24 cellular contexts compared by ENCODE assay signal in genomic region chr22:49233507-49234100, GRCh38.
"Had no signal": no experiment of that assay in that cellular context is flagged by ENCODE, and none has a peak within 500 bp of the region (broad histone marks: within the 10 kb centered on the region; RNA-seq: fewer than 3 reads in every experiment).

No MANE protein-coding gene starts in this region.

- DNase-seq: activated CD8-positive, alpha-beta memory T cell treated with anti-CD3 and anti-CD28 coated beads for 24 hours; activated effector memory CD4-positive, alpha-beta T cell treated with anti-CD3 and anti-CD28 coated beads, Interleukin-2, amount 50 U/mL, for 16 hours; activated T-cell treated with anti-CD3 and anti-CD28 coated beads, Interleukin-2, amount 50 U/mL, for 72 hours; aorta; central memory CD4-positive, alpha-beta T cell; esophagus squamous epithelium; gastrocnemius medialis; hippocampal formation; left ventricle myocardium superior; posterior cingulate gyrus; retina; stimulated activated CD4-positive, alpha-beta T cell treated with anti-CD3 and anti-CD28 coated beads, Interleukin-2, amount 100 ng/mL, for 48 hours; stimulated activated CD8-positive, alpha-beta memory T cell treated with anti-CD3 and anti-CD28 coated beads, Interleukin-4, amount 100 ng/mL, for 48 hours; stimulated activated naive B cell treated with anti-CD40 and anti-IgM and Interleukin-4, amounts not matched to agents 10 μg/mL and 1 μg/mL and 100 μg/mL, for 72 hours; SW 1271; T-helper 17 cell; upper lobe of right lung had no signal

- H3K4me1 ChIP-seq: esophagus squamous epithelium, gastrocnemius medialis, upper lobe of right lung had no signal

- H3K4me3 ChIP-seq: dorsolateral prefrontal cortex, esophagus squamous epithelium, gastrocnemius medialis, SK-N-MC, thoracic aorta, upper lobe of right lung had no signal

- H3K27ac Mint-ChIP-seq: activated naive CD4-positive, alpha-beta T cell treated with anti-CD3 and anti-CD28 coated beads, Interleukin-2, amount 50 U/mL, for 72 hours; activated T-cell treated with anti-CD3 and anti-CD28 coated beads, Interleukin-2, amount 50 U/mL, for 72 hours; nephron; stimulated activated naive B cell treated with anti-CD40 and anti-IgM and Interleukin-4, amounts not matched to agents 10 μg/mL and 1 μg/mL and 100 μg/mL, for 72 hours; T-helper 17 cell had no signal

- H3K36me3 ChIP-seq: esophagus squamous epithelium, gastrocnemius medialis, thoracic aorta, upper lobe of right lung had no signal

- ATAC-seq: activated CD4-positive, CD25-positive, alpha-beta regulatory T cell treated with anti-CD3 and anti-CD28 coated beads, Interleukin-2, amount 50 U/mL, for 24 hours; activated naive CD4-positive, alpha-beta T cell treated with anti-CD3 and anti-CD28 coated beads, Interleukin-2, amount 50 U/mL, for 72 hours; activated T-cell treated with anti-CD3 and anti-CD28 coated beads, Interleukin-2, amount 50 U/mL, for 72 hours; gastrocnemius medialis; left ventricle myocardium superior; stimulated activated naive B cell treated with anti-CD40 and anti-IgM and Interleukin-4, amounts not matched to agents 10 μg/mL and 1 μg/mL and 100 μg/mL, for 72 hours; T-helper 17 cell; upper lobe of right lung had no signal

- H3K27me3 ChIP-seq: gastrocnemius medialis, upper lobe of right lung had no signal

- H3K4me1 Mint-ChIP-seq: nephron; stimulated activated naive B cell treated with anti-CD40 and anti-IgM and Interleukin-4, amounts not matched to agents 10 μg/mL and 1 μg/mL and 100 μg/mL, for 72 hours; T-helper 17 cell had no signal

- H3K9me3 ChIP-seq: esophagus squamous epithelium, gastrocnemius medialis, thoracic aorta, upper lobe of right lung had no signal

- H3K27ac ChIP-seq: dorsolateral prefrontal cortex, esophagus squamous epithelium, gastrocnemius medialis, SK-N-MC, thoracic aorta, upper lobe of right lung had no signal

- H3K4me3 Mint-ChIP-seq: activated T-cell treated with anti-CD3 and anti-CD28 coated beads, Interleukin-2, amount 50 U/mL, for 72 hours; brain; nephron; stimulated activated naive B cell treated with anti-CD40 and anti-IgM and Interleukin-4, amounts not matched to agents 10 μg/mL and 1 μg/mL and 100 μg/mL, for 72 hours; T-helper 17 cell had no signal

- H3K36me3 Mint-ChIP-seq: activated naive CD4-positive, alpha-beta T cell treated with anti-CD3 and anti-CD28 coated beads, Interleukin-2, amount 50 U/mL, for 72 hours; brain; stimulated activated naive B cell treated with anti-CD40 and anti-IgM and Interleukin-4, amounts not matched to agents 10 μg/mL and 1 μg/mL and 100 μg/mL, for 72 hours had no signal

- H3K9me3 Mint-ChIP-seq: activated naive CD4-positive, alpha-beta T cell treated with anti-CD3 and anti-CD28 coated beads, Interleukin-2, amount 50 U/mL, for 72 hours; activated T-cell treated with anti-CD3 and anti-CD28 coated beads, Interleukin-2, amount 50 U/mL, for 72 hours; nephron; stimulated activated naive B cell treated with anti-CD40 and anti-IgM and Interleukin-4, amounts not matched to agents 10 μg/mL and 1 μg/mL and 100 μg/mL, for 72 hours had no signal
